In genomic region chr12:2064078-2064507, GRCh38 we compare ENCODE assay signal across 10 cellular contexts. TPM values are rescaled to one million over a fixed set of nuclear protein-coding genes. Genes with fewer than 3 reads are reported as not detected.
DNase-seq lines count a peak whose midpoint lies in the region; ATAC-seq and TF ChIP-seq lines count a peak whose summit lies in the region.
"Had no signal": no experiment of that assay in that cellular context is flagged by ENCODE, and none has a peak within 500 bp of the region (broad histone marks: within the 10 kb centered on the region; RNA-seq: fewer than 3 reads in every experiment).

No MANE protein-coding gene starts in this region.

- ATAC-seq in HG03469 (IDR thresholded peaks at IDR 0.05; ENCODE audit: unreplicated experiment), result no peak

- H3K4me1 Mint-ChIP-seq in activated T-helper 2 cell treated with anti-CD3 and anti-CD28 coated beads, Interferon-gamma antibody, Interleukin-2, Interleukin-4, amounts not matched to agents 10 μg/mL and 5 μg/mL and 100 μg/mL, durations not matched to agents 14 hours and 24 hours and 36 hours (ENCODE audit: low read depth), result peaks cover 9% of the 10 kb centered on the region
- peaks cover 37% of the 10 kb centered on the region for H3K4me1 Mint-ChIP-seq in mesothelial cell of epicardium

- intact Hi-C loops in activated T-helper 2 cell treated with anti-CD3 and anti-CD28 coated beads, Interferon-gamma antibody, Interleukin-2, Interleukin-4, amounts not matched to agents 10 μg/mL and 5 μg/mL and 100 μg/mL, durations not matched to agents 14 hours and 24 hours and 36 hours (cut with micrococcal nuclease), result no loop called here

- no peaks in the 10 kb centered on the region for H3K4me1 ChIP-seq in SJCRH30

- H3K27me3 ChIP-seq in HL-60 (ENCODE audit: insufficient read depth, poor library complexity, severe bottlenecking) (no peaks in the 10 kb centered on the region), SJCRH30 (peaks cover 18% of the 10 kb centered on the region; the same call in 1 of the 2 replicates)

- H3K27ac ChIP-seq in HL-60 (replicated peaks) (peak overlapping the region; percentile 34), SJCRH30 (no peak overlapping the region)

- H3K27me3 Mint-ChIP-seq in activated T-helper 2 cell treated with anti-CD3 and anti-CD28 coated beads, Interferon-gamma antibody, Interleukin-2, Interleukin-4, amounts not matched to agents 10 μg/mL and 5 μg/mL and 100 μg/mL, durations not matched to agents 14 hours and 24 hours and 36 hours (ENCODE audit: low read depth), result peaks cover 25% of the 10 kb centered on the region
- H3K27me3 Mint-ChIP-seq in mesothelial cell of epicardium (ENCODE audit: low read depth), result no peaks in the 10 kb centered on the region

- peak overlapping the region; percentile 58 for H3K4me3 Mint-ChIP-seq in activated T-helper 2 cell treated with anti-CD3 and anti-CD28 coated beads, Interferon-gamma antibody, Interleukin-2, Interleukin-4, amounts not matched to agents 10 μg/mL and 5 μg/mL and 100 μg/mL, durations not matched to agents 14 hours and 24 hours and 36 hours (ENCODE audit: low read depth)
- H3K4me3 Mint-ChIP-seq in mesothelial cell of epicardium, result peak overlapping the region; percentile 3

- TF ChIP-seq CTCF in HL-60 (IDR thresholded peaks at IDR 0.05; ENCODE audit: insufficient read depth, low read length) (no peak), mesothelial cell of epicardium (IDR thresholded peaks at IDR 0.05; ENCODE audit: unreplicated experiment) (no peak)

- no peaks in the 10 kb centered on the region for H3K36me3 ChIP-seq in SJCRH30

- peaks cover under 1% of the 10 kb centered on the region for H3K9me3 Mint-ChIP-seq in activated T-helper 2 cell treated with anti-CD3 and anti-CD28 coated beads, Interferon-gamma antibody, Interleukin-2, Interleukin-4, amounts not matched to agents 10 μg/mL and 5 μg/mL and 100 μg/mL, durations not matched to agents 14 hours and 24 hours and 36 hours
- peaks cover 6% of the 10 kb centered on the region for H3K9me3 Mint-ChIP-seq in mesothelial cell of epicardium

- DNase-seq in AML-193 (lab: John Stamatoyannopoulos, UW), result peak; percentile 31 to 35
- DNase-seq in HL-60 (ENCODE audit: low read depth in 1 of 2, low spot score in 1 of 2), result peak in 1 of 2 experiments; percentile 68
- DNase-seq in activated T-helper 2 cell treated with anti-CD3 and anti-CD28 coated beads, Interferon-gamma antibody, Interleukin-2, Interleukin-4, amounts not matched to agents 10 μg/mL and 5 μg/mL and 100 μg/mL, durations not matched to agents 14 hours and 24 hours and 36 hours (ENCODE audit: low spot score), result peak; percentile 16
- DNase-seq in mesothelial cell of epicardium (ENCODE audit: low spot score in 2 of 2, unreplicated experiment in 2 of 2), result no peak
- no peak for DNase-seq in SJCRH30
- DNase-seq in NCI-H146 treated with DMSO at 0.1 percent for 48 hours (lab: John Stamatoyannopoulos, UW; ENCODE audit: unreplicated experiment), result no peak
- DNase-seq in SHP77 treated with DMSO at 0.1 percent for 48 hours (lab: John Stamatoyannopoulos, UW), result no peak
- DNase-seq: left cardiac atrium had no signal

- H3K27ac Mint-ChIP-seq in activated T-helper 2 cell treated with anti-CD3 and anti-CD28 coated beads, Interferon-gamma antibody, Interleukin-2, Interleukin-4, amounts not matched to agents 10 μg/mL and 5 μg/mL and 100 μg/mL, durations not matched to agents 14 hours and 24 hours and 36 hours, result peak overlapping the region; percentile 44
- peak overlapping the region; percentile 90 for H3K27ac Mint-ChIP-seq in mesothelial cell of epicardium

- H3K4me3 ChIP-seq in HL-60 (replicated peaks; ENCODE audit: insufficient read depth, low read length) (no peak overlapping the region), SJCRH30 (no peak overlapping the region)

- no peaks in the 10 kb centered on the region for H3K9me3 ChIP-seq in SJCRH30 (replicated peaks)

- H3K36me3 Mint-ChIP-seq in activated T-helper 2 cell treated with anti-CD3 and anti-CD28 coated beads, Interferon-gamma antibody, Interleukin-2, Interleukin-4, amounts not matched to agents 10 μg/mL and 5 μg/mL and 100 μg/mL, durations not matched to agents 14 hours and 24 hours and 36 hours (ENCODE audit: low read depth), result no peaks in the 10 kb centered on the region
- peaks cover 3% of the 10 kb centered on the region for H3K36me3 Mint-ChIP-seq in mesothelial cell of epicardium

RNA-seq across cellular contexts. Expression of gene CACNA1C, which starts 11.3 kb away (rescaled TPM):
- 0.11 and 0.14 TPM in 2 replicates for total RNA-seq in activated T-helper 2 cell treated with anti-CD3 and anti-CD28 coated beads, Interferon-gamma antibody, Interleukin-2, Interleukin-4, amounts not matched to agents 10 μg/mL and 5 μg/mL and 100 μg/mL, durations not matched to agents 14 hours and 24 hours and 36 hours
- total RNA-seq in mesothelial cell of epicardium, result 29.8 to 33.6 TPM (median 31.2 TPM) in 3 replicates
- total RNA-seq in SJCRH30 (2014; rRNA removed; shearing (Covaris generic)), result not detected in 2 replicates
- total RNA-seq: HT1080 had no signal

RNA-seq across cellular contexts. Expression of gene DCP1B, which starts 59.8 kb away (rescaled TPM):
- total RNA-seq in activated T-helper 2 cell treated with anti-CD3 and anti-CD28 coated beads, Interferon-gamma antibody, Interleukin-2, Interleukin-4, amounts not matched to agents 10 μg/mL and 5 μg/mL and 100 μg/mL, durations not matched to agents 14 hours and 24 hours and 36 hours, result 9.2 and 10.2 TPM in 2 replicates
- total RNA-seq in mesothelial cell of epicardium, result 19.8 to 22.9 TPM (median 21.4 TPM) in 3 replicates
- total RNA-seq in SJCRH30 (2014; rRNA removed; shearing (Covaris generic)), result 10.6 and 11.8 TPM in 2 replicates

Comparison
In these comparisons a context has a peak if more than half of its experiments do, and no peak if none do; other contexts are left out.
1. DNase-seq: peak in AML-193 (2 of 2) and activated T-helper 2 cell treated with anti-CD3 and anti-CD28 coated beads, Interferon-gamma antibody, Interleukin-2, Interleukin-4, amounts not matched to agents 10 μg/mL and 5 μg/mL and 100 μg/mL, durations not matched to agents 14 hours and 24 hours and 36 hours (single experiment); none in mesothelial cell of epicardium (0 of 2), SJCRH30 (0 of 2), NCI-H146 treated with DMSO at 0.1 percent for 48 hours (single experiment) and SHP77 treated with DMSO at 0.1 percent for 48 hours (single experiment).
2. RNA of gene CACNA1C, which starts 11.3 kb away (total RNA-seq): 29.8 to 33.6 TPM in mesothelial cell of epicardium; 0.11 to 0.14 TPM in activated T-helper 2 cell treated with anti-CD3 and anti-CD28 coated beads, Interferon-gamma antibody, Interleukin-2, Interleukin-4, amounts not matched to agents 10 μg/mL and 5 μg/mL and 100 μg/mL, durations not matched to agents 14 hours and 24 hours and 36 hours and not detected in SJCRH30; every median in the first group is over 10 times any median in the second.